ENCODE assay signal across 11 cellular contexts in genomic region chr15:41561777-41562145, GRCh38. TPM values are rescaled to one million over a fixed set of nuclear protein-coding genes. Genes with fewer than 3 reads are reported as not detected.
DNase-seq lines count a peak whose midpoint lies in the region; ATAC-seq and TF ChIP-seq lines count a peak whose summit lies in the region.
"Had no signal": no experiment of that assay in that cellular context is flagged by ENCODE, and none has a peak within 500 bp of the region (broad histone marks: within the 10 kb centered on the region; RNA-seq: fewer than 3 reads in every experiment).

No MANE protein-coding gene starts in this region.

- intact Hi-C loops in spleen (cut with DNase I; ENCODE audit: low total_unique reads) = no loop called here

- no peak for ATAC-seq in HG03097 (IDR thresholded peaks at IDR 0.05; ENCODE audit: low FRiP score, unreplicated experiment)

- WGBS in spleen, 5 donors = 66 to 90% (median 85%) methylated on average over 2 to 3 of the region's 3 CpGs

- H3K36me3 ChIP-seq in HUES48 (ENCODE audit: control insufficient read depth, insufficient read depth, low read length) = peaks cover 39% of the 10 kb centered on the region
- H3K36me3 ChIP-seq in spleen = peaks cover 0 to 5% (median 0%) of the 10 kb centered on the region in 6 donors

- no peak for TF ChIP-seq CTCF in spleen (IDR thresholded peaks at IDR 0.05 in 8 of 11, conservative IDR thresholded peaks at IDR 0.05 in 3 of 11)

- TF ChIP-seq POLR2A in spleen (IDR thresholded peaks at IDR 0.05) = no peak

- H3K4me3 ChIP-seq in HUES48 (ENCODE audit: low read depth, low read length) (no peak overlapping the region), spleen (no peak overlapping the region)

- no peaks in the 10 kb centered on the region for H3K27me3 ChIP-seq in HUES48 (ENCODE audit: control insufficient read depth, insufficient read depth, low read length)
- peaks cover 0 to 39% (median 7%) of the 10 kb centered on the region in 7 donors for H3K27me3 ChIP-seq in spleen (replicated peaks in 1 of 7)

- no peaks in the 10 kb centered on the region for H3K9me3 ChIP-seq in HUES48 (ENCODE audit: control insufficient read depth, insufficient read depth, low read length)
- no peaks in the 10 kb centered on the region for H3K9me3 ChIP-seq in spleen

- peak; percentile 76 for DNase-seq in ecto neural progenitor cell (ENCODE audit: low spot score)
- peak; percentile 76 for DNase-seq in iris pigment epithelial cell (ENCODE audit: low read depth)
- no peak for DNase-seq in spleen
- DNase-seq in NK-92 (lab: John Stamatoyannopoulos, UW; ENCODE audit: unreplicated experiment) = no peak
- DNase-seq in DMS79 (lab: John Stamatoyannopoulos, UW) = no peak
- DNase-seq in UCSD-AML1 (lab: John Stamatoyannopoulos, UW; ENCODE audit: unreplicated experiment) = no peak
- DNase-seq: activated CD4-positive, alpha-beta memory T cell treated with anti-CD3 and anti-CD28 coated beads for 36 hours; NCI-H1092 treated with DMSO at 0.1 percent for 48 hours had no signal

- H3K9ac ChIP-seq in HUES48 (ENCODE audit: low read depth, low read length) = no peak overlapping the region

- H3K4me1 ChIP-seq in HUES48 (ENCODE audit: control insufficient read depth, insufficient read depth, low read length) = peaks cover 71% of the 10 kb centered on the region
- H3K4me1 ChIP-seq in spleen = peaks cover 26 to 94% (median 64%) of the 10 kb centered on the region in 6 donors

- H3K27ac ChIP-seq in HUES48 (ENCODE audit: low read depth, low read length) (peak overlapping the region; percentile 92), spleen (peak overlapping the region in 5 of 8 donors; percentile 16 to 70 (median 39))

RNA-seq across cellular contexts. Expression of gene TYRO3, which starts 2.7 kb away (rescaled TPM):
- total RNA-seq in spleen = 10 to 100 TPM; 10.9 to 36.2 (median 21.4) TPM
- polyA plus RNA-seq in spleen = 1 to 10 TPM; 2.6 to 5.7 (median 4.3) TPM

RNA-seq across cellular contexts. Expression of gene RPAP1, which starts 17.7 kb away (rescaled TPM):
- 10 to 100 TPM; 15.8 to 35.9 (median 27.7) TPM for total RNA-seq in spleen
- polyA plus RNA-seq in spleen = 10 to 100 TPM in 2 of 3 donors, 1 to 10 TPM in 1; 7.9 to 11.8 (median 10.2) TPM

RNA-seq across cellular contexts. Expression of gene LTK, which starts 48.1 kb away (rescaled TPM):
- 1 to 10 TPM; 2.0 to 7.0 (median 4.5) TPM for total RNA-seq in spleen
- 1 to 10 TPM in 2 of 3 donors, under 1 TPM in 1; 0.93 to 5.3 (median 4.5) TPM for polyA plus RNA-seq in spleen
- total RNA-seq: lung microvascular endothelial cell had no signal

Comparison
In these comparisons a context has a peak if more than half of its experiments do, and no peak if none do; other contexts are left out.
1. DNase-seq: peak in ecto neural progenitor cell (single experiment) and iris pigment epithelial cell (single experiment); none in spleen (single experiment), NK-92 (single experiment), DMS79 (single experiment) and UCSD-AML1 (single experiment).